ENCODE assay signal across 16 cellular contexts in the genomic region with DNA sequence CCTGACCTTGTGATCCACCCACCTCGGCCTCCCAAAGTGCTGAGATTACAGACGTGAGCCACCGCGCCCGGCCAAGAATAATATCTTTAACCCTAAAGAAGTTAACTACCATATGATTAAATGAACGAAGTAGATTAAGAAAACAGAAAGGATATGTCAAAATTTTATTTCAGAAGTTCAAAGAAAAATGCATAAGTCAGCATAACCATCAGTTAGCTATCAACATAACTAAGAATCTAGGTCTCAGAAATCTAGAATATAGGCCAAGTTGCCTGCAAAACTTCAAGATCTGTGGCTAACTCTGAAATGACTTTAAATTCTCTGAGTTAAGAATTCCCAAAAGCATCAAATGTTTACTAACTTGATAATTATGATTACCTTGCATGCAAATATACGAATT. TPM values are rescaled to one million over a fixed set of nuclear protein-coding genes. Genes with fewer than 3 reads are reported as not detected.
DNase-seq lines count a peak whose midpoint lies in the region; ATAC-seq, FAIRE-seq and TF ChIP-seq lines count a peak whose summit lies in the region.
"Had no signal": no experiment of that assay in that cellular context is flagged by ENCODE, and none has a peak within 500 bp of the region (broad histone marks: within the 10 kb centered on the region; RNA-seq: fewer than 3 reads in every experiment).

No MANE protein-coding gene starts in this region.

- TF ChIP-seq CTCF in A549 (IDR thresholded peaks at IDR 0.05) (no peak), body of pancreas (IDR thresholded peaks at IDR 0.05) (no peak)

- no peak overlapping the region for H3K9ac ChIP-seq in BLaER1
- H3K9ac ChIP-seq: KMS-11 had no signal

- no peak for DNase-seq in A549 (ENCODE audit: low read depth in 1 of 2, low spot score in 1 of 2)
- no peak for DNase-seq in T-helper 17 cell
- no peak for DNase-seq in stimulated activated naive B cell treated with anti-CD40 and anti-IgM and Interleukin-4, amounts not matched to agents 10 μg/mL and 1 μg/mL and 100 μg/mL, for 72 hours
- DNase-seq in body of pancreas = no peak
- DNase-seq in COLO668 (lab: John Stamatoyannopoulos, UW; ENCODE audit: unreplicated experiment) = no peak
- DNase-seq: ACHN; CD8-positive, alpha-beta T cell; COR-L47 had no signal

- POLR2A ChIA-PET in A549 (lab: Yijun Ruan, JAX) = no interaction called here

- no peaks in the 10 kb centered on the region for H3K9me3 Mint-ChIP-seq in stimulated activated naive B cell treated with anti-CD40 and anti-IgM and Interleukin-4, amounts not matched to agents 10 μg/mL and 1 μg/mL and 100 μg/mL, for 72 hours
- H3K9me3 Mint-ChIP-seq: CD8-positive, alpha-beta T cell; IgD-negative memory B cell had no signal

- H3K36me3 Mint-ChIP-seq in T-helper 17 cell (ENCODE audit: low read depth) = peaks cover 20% of the 10 kb centered on the region
- H3K36me3 Mint-ChIP-seq in stimulated activated naive B cell treated with anti-CD40 and anti-IgM and Interleukin-4, amounts not matched to agents 10 μg/mL and 1 μg/mL and 100 μg/mL, for 72 hours = peaks cover 44 to 57% of the 10 kb centered on the region in 2 donors

- no peaks in the 10 kb centered on the region for H3K4me1 Mint-ChIP-seq in T-helper 17 cell
- H3K4me1 Mint-ChIP-seq in stimulated activated naive B cell treated with anti-CD40 and anti-IgM and Interleukin-4, amounts not matched to agents 10 μg/mL and 1 μg/mL and 100 μg/mL, for 72 hours = peaks cover 10 to 20% of the 10 kb centered on the region in 2 donors

- no peak for TF ChIP-seq EP300 in A549 (IDR thresholded peaks at IDR 0.05)

- CTCF ChIA-PET in A549 (lab: Yijun Ruan, JAX) = interaction anchor here (0.8 to 2.3 kb wide), 2 partner anchors 114 to 136 kb away, joined by 3 to 7 read pairs; no protein-coding TSS in a partner anchor

- intact Hi-C loops in body of pancreas (cut with DNase I) = no loop called here

- TF ChIP-seq POLR2A in A549 (IDR thresholded peaks at IDR 0.05; ENCODE audit: low read length) = no peak
- no peak for TF ChIP-seq POLR2A in body of pancreas (IDR thresholded peaks at IDR 0.05)

- no peak overlapping the region for H3K4me3 Mint-ChIP-seq in T-helper 17 cell
- no peak overlapping the region for H3K4me3 Mint-ChIP-seq in stimulated activated naive B cell treated with anti-CD40 and anti-IgM and Interleukin-4, amounts not matched to agents 10 μg/mL and 1 μg/mL and 100 μg/mL, for 72 hours
- H3K4me3 Mint-ChIP-seq: CD8-positive, alpha-beta T cell had no signal

- H3K9me3 ChIP-seq in A549 (no peaks in the 10 kb centered on the region), BLaER1 (no peaks in the 10 kb centered on the region), T-helper 17 cell (ENCODE audit: control insufficient read depth, low read length, poor library complexity, severe bottlenecking) (no peaks in the 10 kb centered on the region), body of pancreas (no peaks in the 10 kb centered on the region)
- H3K9me3 ChIP-seq: HAP-1 had no signal

- H3K4me2 ChIP-seq in A549 (no peak overlapping the region), BLaER1 (peak overlapping the region; percentile 60)
- H3K4me2 ChIP-seq: KMS-11 had no signal

- no peaks in the 10 kb centered on the region for H3K27me3 Mint-ChIP-seq in T-helper 17 cell
- no peaks in the 10 kb centered on the region for H3K27me3 Mint-ChIP-seq in stimulated activated naive B cell treated with anti-CD40 and anti-IgM and Interleukin-4, amounts not matched to agents 10 μg/mL and 1 μg/mL and 100 μg/mL, for 72 hours
- H3K27me3 Mint-ChIP-seq: IgD-negative memory B cell had no signal

- H3K4me3 ChIP-seq in A549 = no peak overlapping the region
- no peak overlapping the region for H3K4me3 ChIP-seq in BLaER1
- H3K4me3 ChIP-seq in body of pancreas = no peak overlapping the region
- H3K4me3 ChIP-seq: HAP-1 had no signal

- 92% methylated on average over 7 of the region's 7 CpGs for WGBS in A549 (ENCODE audit: missing lambda C conversion rate)
- 91 to 97% methylated on average over 7 of the region's 7 CpGs for WGBS in body of pancreas, 2 donors

- TF ChIP-seq RAD21 in A549 (conservative IDR thresholded peaks at IDR 0.05 in 1 of 2, IDR thresholded peaks at IDR 0.05 in 1 of 2) = no peak

- no peak for FAIRE-seq in A549 (lab: Jason Lieb, UNC)
- FAIRE-seq: D721Med, G401.6, GM12891, GM19239 had no signal

- no peaks in the 10 kb centered on the region for H3K27me3 ChIP-seq in BLaER1
- H3K27me3 ChIP-seq in body of pancreas = no peaks in the 10 kb centered on the region

- H3K4me1 ChIP-seq in A549 (no peaks in the 10 kb centered on the region), BLaER1 (peaks cover 40% of the 10 kb centered on the region), body of pancreas (no peaks in the 10 kb centered on the region)
- H3K4me1 ChIP-seq: HAP-1 had no signal

- H3K27ac ChIP-seq in A549 (no peak overlapping the region), BLaER1 (peak overlapping the region; percentile 77; the same call in 1 of the 2 replicates), body of pancreas (no peak overlapping the region)
- H3K27ac ChIP-seq: KMS-11 had no signal

- no peak for ATAC-seq in A549
- no peak for ATAC-seq in T-helper 17 cell
- ATAC-seq in stimulated activated naive B cell treated with anti-CD40 and anti-IgM and Interleukin-4, amounts not matched to agents 10 μg/mL and 1 μg/mL and 100 μg/mL, for 72 hours (replicated peaks) = no peak
- no peak for ATAC-seq in body of pancreas
- ATAC-seq: CD8-positive, alpha-beta T cell had no signal

- no peaks in the 10 kb centered on the region for H4K20me1 ChIP-seq in BLaER1

- peak overlapping the region; percentile 62 for H3K27ac Mint-ChIP-seq in T-helper 17 cell
- peak overlapping the region; percentile 42 for H3K27ac Mint-ChIP-seq in stimulated activated naive B cell treated with anti-CD40 and anti-IgM and Interleukin-4, amounts not matched to agents 10 μg/mL and 1 μg/mL and 100 μg/mL, for 72 hours
- H3K27ac Mint-ChIP-seq: CD8-positive, alpha-beta T cell had no signal

- H3K36me3 ChIP-seq in BLaER1 (peaks cover 96% of the 10 kb centered on the region), body of pancreas (replicated peaks in 1 of 2; ENCODE audit: insufficient read depth in 1 of 2, low read depth in 2 of 2) (peaks cover 0 to 41% of the 10 kb centered on the region in 2 donors)

TF ChIP-seq in A549, 52 proteins besides CTCF, POLR2A, EP300 and RAD21:
- TF ChIP-seq HDAC2 (IDR thresholded peaks at IDR 0.05) = no peak
- TF ChIP-seq CHD2 (IDR thresholded peaks at IDR 0.05; ENCODE audit: low read length, partially characterized antibody) = no peak
- TF ChIP-seq ZC3H11A (IDR thresholded peaks at IDR 0.05) = no peak
- TF ChIP-seq MAFK (IDR thresholded peaks at IDR 0.05; ENCODE audit: partially characterized antibody) = peak; percentile 81

RNA-seq across cellular contexts. Expression of a gene that starts 38.0 kb away (rescaled TPM):
- polyA plus RNA-seq in A549 (2011; rRNA removed) (6.7 and 11.6 TPM in 2 replicates), A549 (2017; fragmentation: RNase III; extraction: RNeasy Plus Mini Kit Qiagen cat#74134 plus additional on column Dnase treatment) (10.9 to 14.0 TPM (median 13.7 TPM) in 3 replicates)
- 4.7 and 7.1 TPM in 2 replicates for polyA plus RNA-seq in A549 (2012; cell fraction: cytosol; rRNA removed)
- polyA plus RNA-seq in A549 (2012; cell fraction: nucleus; rRNA removed) = 10.6 and 12.3 TPM in 2 replicates
- polyA minus RNA-seq in A549 (2011; rRNA and poly(A)+ RNA removed) = 16.7 and 20.0 TPM in 2 replicates
- total RNA-seq in T-helper 17 cell (10 to 100 TPM; 28.5 to 37.5 TPM), body of pancreas (10 to 100 TPM; 14.0 to 34.3 TPM)
